ENCODE assay signal across 8 cellular contexts in genomic region chr7:80918406-80918805, GRCh38.
DNase-seq lines count a peak whose midpoint lies in the region; ATAC-seq and TF ChIP-seq lines count a peak whose summit lies in the region.

No MANE protein-coding gene starts in this region.

- ATAC-seq in GM21717 (IDR thresholded peaks at IDR 0.05; ENCODE audit: unreplicated experiment) = peak; percentile 60

- H3K4me3 ChIP-seq in AG10803 (ENCODE audit: low read length) = peak overlapping the region; percentile 69
- H3K4me3 ChIP-seq in epithelial cell of esophagus (ENCODE audit: low read length) = peak overlapping the region; percentile 98

- H3K27me3 Mint-ChIP-seq in nephron (ENCODE audit: low read depth) = peaks cover 5% of the 10 kb centered on the region

- peaks cover 13% of the 10 kb centered on the region for H3K36me3 Mint-ChIP-seq in nephron (ENCODE audit: low read depth)

- TF ChIP-seq CTCF in AG10803 (conservative IDR thresholded peaks at IDR 0.05; ENCODE audit: low read length) = no peak
- no peak for TF ChIP-seq CTCF in epithelial cell of esophagus (IDR thresholded peaks at IDR 0.05; ENCODE audit: insufficient read depth, low read depth, low read length, missing control alignments)
- TF ChIP-seq CTCF in nephron (IDR thresholded peaks at IDR 0.05; ENCODE audit: unreplicated experiment in 3 of 3) = no peak

- H3K27ac Mint-ChIP-seq in nephron = peak overlapping the region; percentile 75 to 80 (median 77)

- H3K4me1 Mint-ChIP-seq in nephron = peaks cover 45% of the 10 kb centered on the region

- no peaks in the 10 kb centered on the region for H3K9me3 Mint-ChIP-seq in nephron

- peak overlapping the region; percentile 82 to 94 (median 87) for H3K4me3 Mint-ChIP-seq in nephron

- no peak for DNase-seq in AG10803 (ENCODE audit: low read depth)
- peak; percentile 88 for DNase-seq in OCI-M1 (lab: John Stamatoyannopoulos, UW)
- DNase-seq in epithelial cell of esophagus (ENCODE audit: low read depth) = peak; percentile 42
- DNase-seq in DMS153 (lab: John Stamatoyannopoulos, UW) = no peak
- no peak for DNase-seq in NCI-H1436 treated with DMSO at 0.1 percent for 48 hours (lab: John Stamatoyannopoulos, UW)
- DNase-seq in NCI-H510A (lab: John Stamatoyannopoulos, UW) = no peak

Comparison
In these comparisons a context has a peak if more than half of its experiments do, and no peak if none do; other contexts are left out.
1. DNase-seq: peak in OCI-M1 (single experiment) and epithelial cell of esophagus (single experiment); none in AG10803 (single experiment), DMS153 (single experiment), NCI-H1436 treated with DMSO at 0.1 percent for 48 hours (single experiment) and NCI-H510A (single experiment).